In genomic region chr6:53625315-53625714, GRCh38 we compare ENCODE assay signal across 9 cellular contexts. TPM values are rescaled to one million over a fixed set of nuclear protein-coding genes. Genes with fewer than 3 reads are reported as not detected.
"Had no signal": no experiment of that assay in that cellular context is flagged by ENCODE, and none has a peak within 500 bp of the region (broad histone marks: within the 10 kb centered on the region; RNA-seq: fewer than 3 reads in every experiment).

No MANE protein-coding gene starts in this region.

- H3K9me3 ChIP-seq: HAP-1 had no signal

- H3K9me3 Mint-ChIP-seq: HFFc6, IgD-negative memory B cell had no signal

- H3K36me3 Mint-ChIP-seq: IgD-negative memory B cell had no signal

- H3K4me3 ChIP-seq: GM23248, HAP-1 had no signal

- ATAC-seq: HCT116 had no signal

- H3K4me1 ChIP-seq: HAP-1 had no signal

- DNase-seq: GM23248, GOT3, H7, HFFc6, KG1 had no signal

- H3K4me3 Mint-ChIP-seq: HFFc6, IgD-negative memory B cell had no signal

- H3K36me3 ChIP-seq: HAP-1 had no signal

- H3K27ac Mint-ChIP-seq: HFFc6, IgD-negative memory B cell had no signal

- H3K27ac ChIP-seq: GM23248, HL-60 had no signal

RNA-seq across cellular contexts. Expression of gene KLHL31, which starts 40.2 kb away (rescaled TPM):
- total RNA-seq: GM23248, HFFc6 had no signal
